19 cellular contexts compared by ENCODE assay signal in the genomic region with DNA sequence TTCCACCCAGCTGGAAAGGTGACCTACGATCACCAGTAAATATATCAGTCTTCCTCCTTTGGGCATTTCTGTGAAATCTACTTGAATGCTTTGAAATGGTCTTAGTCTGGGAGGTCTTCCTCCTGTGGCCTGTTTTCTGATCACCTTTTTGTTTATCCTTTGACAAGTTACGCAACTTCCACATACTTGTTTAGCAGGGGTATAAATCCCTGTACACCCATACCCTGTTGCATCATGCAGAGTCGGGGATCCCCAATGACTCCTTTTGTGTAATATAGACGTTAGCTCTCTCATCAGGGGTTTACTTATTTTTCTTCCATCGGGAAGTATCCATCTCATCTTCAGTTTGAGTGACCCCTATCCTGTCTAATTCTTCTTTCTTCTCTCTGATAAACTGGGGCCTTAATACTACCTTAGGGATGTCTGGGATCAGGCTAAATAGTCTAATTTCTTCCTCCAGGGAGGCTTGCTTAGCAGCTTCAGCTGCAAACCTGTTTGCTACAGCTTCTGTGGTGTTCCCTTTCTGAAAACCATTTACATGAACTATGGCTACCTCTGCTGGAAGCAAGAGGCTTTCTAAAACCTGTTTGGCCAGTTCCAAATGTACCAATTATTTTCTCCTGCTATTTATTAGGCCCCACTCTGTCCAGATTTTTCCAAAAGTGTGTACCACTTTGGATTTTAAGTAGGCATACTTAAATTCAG. TPM values are rescaled to one million over a fixed set of nuclear protein-coding genes. Genes with fewer than 3 reads are reported as not detected.
DNase-seq lines count a peak whose midpoint lies in the region; ATAC-seq and TF ChIP-seq lines count a peak whose summit lies in the region.
"Had no signal": no experiment of that assay in that cellular context is flagged by ENCODE, and none has a peak within 500 bp of the region (broad histone marks: within the 10 kb centered on the region; RNA-seq: fewer than 3 reads in every experiment).

No MANE protein-coding gene starts in this region.

- ATAC-seq in stimulated activated naive CD8-positive, alpha-beta T cell treated with anti-CD3 and anti-CD28 coated beads, Interleukin-15, Interleukin-2, amounts not matched to agents 100 U/mL and 50 U/mL, for 24 hours, result no peak
- ATAC-seq in GM19324 (IDR thresholded peaks at IDR 0.05; ENCODE audit: low FRiP score, unreplicated experiment), result no peak
- ATAC-seq: gastrocnemius medialis, Right ventricle myocardium inferior had no signal

- DNase-seq in stimulated activated naive CD8-positive, alpha-beta T cell treated with anti-CD3 and anti-CD28 coated beads, Interleukin-15, Interleukin-2, amounts not matched to agents 100 U/mL and 50 U/mL, for 24 hours, result no peak
- peak; percentile 48 for DNase-seq in NCI-H69 (lab: John Stamatoyannopoulos, UW)
- DNase-seq in epithelial cell of prostate (ENCODE audit: low read depth, low spot score), result peak; percentile 22
- no peak for DNase-seq in vagina (ENCODE audit: extremely low spot score in 2 of 2)
- no peak for DNase-seq in stimulated activated CD4-positive, alpha-beta T cell treated with anti-CD3 and anti-CD28 coated beads, Interleukin-1b, Interleukin-23, amount 100 ng/mL, for 48 hours
- DNase-seq in activated gamma-delta T cell (lab: John Stamatoyannopoulos, UW), result no peak
- DNase-seq: activated CD8-positive, alpha-beta memory T cell treated with anti-CD3 and anti-CD28 coated beads for 24 hours; activated effector memory CD4-positive, alpha-beta T cell treated with Interleukin-2 at 50 U/mL for 16 hours; COR-L47; gastrocnemius medialis; NCI-H1436; stimulated activated CD4-positive, alpha-beta T cell treated with anti-CD3 and anti-CD28 coated beads, Interleukin-4, amount 100 ng/mL, for 1 hour; testis had no signal

- H3K27ac Mint-ChIP-seq in stimulated activated naive CD8-positive, alpha-beta T cell treated with anti-CD3 and anti-CD28 coated beads, Interleukin-15, Interleukin-2, amounts not matched to agents 100 ng/mL and 50 ng/mL, for 24 hours, result peak overlapping the region; percentile 42

- peaks cover 9% of the 10 kb centered on the region for H3K9me3 Mint-ChIP-seq in stimulated activated naive CD8-positive, alpha-beta T cell treated with anti-CD3 and anti-CD28 coated beads, Interleukin-15, Interleukin-2, amounts not matched to agents 100 ng/mL and 50 ng/mL, for 24 hours

- no peaks in the 10 kb centered on the region for H3K9me3 ChIP-seq in vagina
- H3K9me3 ChIP-seq: ascending aorta, gastrocnemius medialis, testis had no signal

- H3K4me1 ChIP-seq in vagina, result peaks cover 33% of the 10 kb centered on the region
- H3K4me1 ChIP-seq: ascending aorta had no signal

- H3K36me3 ChIP-seq in vagina, result no peaks in the 10 kb centered on the region
- H3K36me3 ChIP-seq: ascending aorta, gastrocnemius medialis had no signal

- intact Hi-C loops in vagina (cut with DNase I), result no loop called here

- peaks cover 45% of the 10 kb centered on the region for H3K36me3 Mint-ChIP-seq in stimulated activated naive CD8-positive, alpha-beta T cell treated with anti-CD3 and anti-CD28 coated beads, Interleukin-15, Interleukin-2, amounts not matched to agents 100 ng/mL and 50 ng/mL, for 24 hours (ENCODE audit: low read depth)

- H3K4me3 Mint-ChIP-seq in stimulated activated naive CD8-positive, alpha-beta T cell treated with anti-CD3 and anti-CD28 coated beads, Interleukin-15, Interleukin-2, amounts not matched to agents 100 ng/mL and 50 ng/mL, for 24 hours, result no peak overlapping the region

- no peaks in the 10 kb centered on the region for H3K27me3 ChIP-seq in vagina
- H3K27me3 ChIP-seq: ascending aorta, gastrocnemius medialis, testis had no signal

- TF ChIP-seq POLR2A in vagina (IDR thresholded peaks at IDR 0.05), result no peak

- H3K27ac ChIP-seq in epithelial cell of prostate (no peak overlapping the region), vagina (peak overlapping the region; percentile 39)
- H3K27ac ChIP-seq: ascending aorta, gastrocnemius medialis, testis had no signal

- no peaks in the 10 kb centered on the region for H3K27me3 Mint-ChIP-seq in stimulated activated naive CD8-positive, alpha-beta T cell treated with anti-CD3 and anti-CD28 coated beads, Interleukin-15, Interleukin-2, amounts not matched to agents 100 ng/mL and 50 ng/mL, for 24 hours
- H3K27me3 Mint-ChIP-seq: IgD-negative memory B cell had no signal

- TF ChIP-seq CTCF in vagina (IDR thresholded peaks at IDR 0.05), result no peak

- no peak overlapping the region for H3K4me3 ChIP-seq in vagina
- H3K4me3 ChIP-seq: ascending aorta, gastrocnemius medialis, testis had no signal

- H3K4me1 Mint-ChIP-seq in stimulated activated naive CD8-positive, alpha-beta T cell treated with anti-CD3 and anti-CD28 coated beads, Interleukin-15, Interleukin-2, amounts not matched to agents 100 ng/mL and 50 ng/mL, for 24 hours (ENCODE audit: low read depth), result peaks cover 47% of the 10 kb centered on the region

RNA-seq across cellular contexts. Expression of a gene that starts 25.8 kb away (rescaled TPM):
- total RNA-seq in vagina, result 54.3 TPM

RNA-seq across cellular contexts. Expression of a gene that starts 57.8 kb away (rescaled TPM):
- total RNA-seq in vagina, result not detected
- total RNA-seq: ascending aorta, gastrocnemius medialis, osteocyte, Right ventricle myocardium inferior had no signal

Comparison
In these comparisons a context has a peak if more than half of its experiments do, and no peak if none do; other contexts are left out.
1. DNase-seq: peak in NCI-H69 (single experiment) and epithelial cell of prostate (single experiment); none in stimulated activated naive CD8-positive, alpha-beta T cell treated with anti-CD3 and anti-CD28 coated beads, Interleukin-15, Interleukin-2, amounts not matched to agents 100 U/mL and 50 U/mL, for 24 hours (single experiment), vagina (0 of 2), stimulated activated CD4-positive, alpha-beta T cell treated with anti-CD3 and anti-CD28 coated beads, Interleukin-1b, Interleukin-23, amount 100 ng/mL, for 48 hours (single experiment) and activated gamma-delta T cell (single experiment).